1 cellular context compared by ENCODE assay signal in genomic region chr6:63581355-63581998, GRCh38.
A peak's percentile ranks its signal among the peaks of the same experiment; 100 is the strongest.
TF ChIP-seq lines count a peak whose summit lies in the region.

No MANE protein-coding gene starts in this region.

TF ChIP-seq in HEK293, 187 proteins besides CTCF, POLR2A, EP300 and RAD21 (continued from another document):
- TF ChIP-seq ATF2 (tag by site-specific recombination; IDR thresholded peaks at IDR 0.05; ENCODE audit: low read depth) (peak; percentile 59), ZBTB49 (tag by site-specific recombination; IDR thresholded peaks at IDR 0.05; ENCODE audit: low read depth) (no peak), ZNF530 (tag by site-specific recombination; IDR thresholded peaks at IDR 0.05; ENCODE audit: low read depth) (no peak)
TF ChIP-seq in HEK293: peak in this region for 1.
